19 cellular contexts compared by ENCODE assay signal in genomic region chr3:53171827-53172505, GRCh38. TPM values are rescaled to one million over a fixed set of nuclear protein-coding genes. Genes with fewer than 3 reads are reported as not detected.
DNase-seq lines count a peak whose midpoint lies in the region; ATAC-seq and TF ChIP-seq lines count a peak whose summit lies in the region.
"Had no signal": no experiment of that assay in that cellular context is flagged by ENCODE, and none has a peak within 500 bp of the region (broad histone marks: within the 10 kb centered on the region; RNA-seq: fewer than 3 reads in every experiment).

No MANE protein-coding gene starts in this region.

- no peaks in the 10 kb centered on the region for H3K9me3 Mint-ChIP-seq in HFFc6
- H3K9me3 Mint-ChIP-seq: CD4-positive, CD25-positive, alpha-beta regulatory T cell; naive thymus-derived CD4-positive, alpha-beta T cell had no signal

- H2AK5ac ChIP-seq in trophoblast cell (ENCODE audit: low read length), result no peak overlapping the region

- H2BK5ac ChIP-seq in trophoblast cell (ENCODE audit: low read depth, low read length, poor library complexity), result no peak overlapping the region

- no peaks in the 10 kb centered on the region for H3K36me3 ChIP-seq in body of pancreas (replicated peaks in 1 of 2; ENCODE audit: insufficient read depth in 1 of 2, low read depth in 2 of 2)
- H3K36me3 ChIP-seq in spleen, result peaks cover 0 to 60% (median 2%) of the 10 kb centered on the region in 6 donors
- H3K36me3 ChIP-seq in trophoblast cell (ENCODE audit: control insufficient read depth in 1 of 2, insufficient read depth in 2 of 2, low read length in 2 of 2), result no peaks in the 10 kb centered on the region

- no peak overlapping the region for H2BK12ac ChIP-seq in trophoblast cell (ENCODE audit: low read length)

- TF ChIP-seq CTCF in body of pancreas (IDR thresholded peaks at IDR 0.05) (no peak), spleen (IDR thresholded peaks at IDR 0.05 in 8 of 11, conservative IDR thresholded peaks at IDR 0.05 in 3 of 11) (no peak), HFFc6 (IDR thresholded peaks at IDR 0.05) (no peak)

- no peak overlapping the region for H3K4me3 Mint-ChIP-seq in HFFc6
- H3K4me3 Mint-ChIP-seq: activated CD8-positive, alpha-beta memory T cell treated with anti-CD3 and anti-CD28 coated beads, Interleukin-2, amount 10 ng/mL, durations not matched to agents 7 days and 5 days; activated naive CD8-positive, alpha-beta T cell; CD4-positive, CD25-positive, alpha-beta regulatory T cell; naive thymus-derived CD4-positive, alpha-beta T cell had no signal

- H4K12ac ChIP-seq in trophoblast cell (ENCODE audit: low read depth, low read length), result no peak overlapping the region

- H3K79me2 ChIP-seq in trophoblast cell (ENCODE audit: control insufficient read depth, insufficient read depth, low read length, poor library complexity), result no peaks in the 10 kb centered on the region

- peaks cover 7% of the 10 kb centered on the region for H3K27me3 Mint-ChIP-seq in HFFc6 (ENCODE audit: insufficient read depth)
- H3K27me3 Mint-ChIP-seq: activated CD8-positive, alpha-beta memory T cell treated with anti-CD3 and anti-CD28 coated beads, Interleukin-2, amount 10 ng/mL, durations not matched to agents 7 days and 5 days; activated naive CD8-positive, alpha-beta T cell; CD4-positive, CD25-positive, alpha-beta regulatory T cell; naive thymus-derived CD4-positive, alpha-beta T cell had no signal

- no peak overlapping the region for H3K27ac Mint-ChIP-seq in HFFc6
- H3K27ac Mint-ChIP-seq: activated CD8-positive, alpha-beta memory T cell treated with anti-CD3 and anti-CD28 coated beads, Interleukin-2, amount 10 ng/mL, durations not matched to agents 7 days and 5 days had no signal

- peaks cover 45% of the 10 kb centered on the region for H3K4me1 ChIP-seq in body of pancreas
- peaks cover 61 to 100% (median 99%) of the 10 kb centered on the region in 6 donors for H3K4me1 ChIP-seq in spleen
- peaks cover 14 to 21% of the 10 kb centered on the region in 2 experiments for H3K4me1 ChIP-seq in trophoblast cell (ENCODE audit: control insufficient read depth in 1 of 2, insufficient read depth in 2 of 2, low read length in 2 of 2)

- TF ChIP-seq POLR2A in GM18505 (IDR thresholded peaks at IDR 0.05; ENCODE audit: borderline replicate concordance, extremely low read depth, insufficient read depth, insufficient read length) (peak; percentile 24), body of pancreas (IDR thresholded peaks at IDR 0.05) (no peak), spleen (IDR thresholded peaks at IDR 0.05) (no peak)

- H3K4me1 Mint-ChIP-seq in HFFc6 (ENCODE audit: low read depth), result peaks cover 40% of the 10 kb centered on the region

- no peak overlapping the region for H3K18ac ChIP-seq in trophoblast cell (ENCODE audit: low read length)

- H3K23ac ChIP-seq in trophoblast cell (ENCODE audit: low read length), result no peak overlapping the region

- no peak overlapping the region for H3K4me2 ChIP-seq in trophoblast cell (ENCODE audit: low read length)

- no peaks in the 10 kb centered on the region for H3K79me1 ChIP-seq in trophoblast cell (ENCODE audit: low read length)

- no peak overlapping the region for H4K91ac ChIP-seq in trophoblast cell (ENCODE audit: low read depth, low read length)

- no peaks in the 10 kb centered on the region for H3K36me3 Mint-ChIP-seq in HFFc6 (ENCODE audit: low read depth)

- H3K14ac ChIP-seq in trophoblast cell (ENCODE audit: low read length), result no peak overlapping the region

- H3K9ac ChIP-seq in trophoblast cell (ENCODE audit: low read length), result no peak overlapping the region

- H3K27me3 ChIP-seq in body of pancreas (no peaks in the 10 kb centered on the region), spleen (replicated peaks in 1 of 7) (no peaks in the 10 kb centered on the region), trophoblast cell (ENCODE audit: insufficient read depth, low read length) (no peaks in the 10 kb centered on the region)
- H3K27me3 ChIP-seq: heart right ventricle had no signal

- intact Hi-C loops in body of pancreas (cut with DNase I), result no loop called here
- intact Hi-C loops in spleen (cut with DNase I; ENCODE audit: low total_unique reads), result no loop called here

- H3K4me3 ChIP-seq in body of pancreas, result no peak overlapping the region
- H3K4me3 ChIP-seq in spleen, result peak overlapping the region in 1 of 8 donors; percentile 56
- H3K4me3 ChIP-seq in trophoblast cell (ENCODE audit: low read depth, low read length), result no peak overlapping the region

- 62 to 64% methylated on average over 7 of the region's 7 CpGs for WGBS in body of pancreas, 2 donors
- WGBS in spleen, 5 donors, result 32 to 63% (median 49%) methylated on average over 7 of the region's 7 CpGs
- WGBS in trophoblast cell (ENCODE audit: extremely low coverage, insufficient coverage, insufficient read length), result no CpG with 5 or more reads among the region's 7 CpGs

- no peak overlapping the region for H4K8ac ChIP-seq in trophoblast cell (ENCODE audit: low read depth, low read length)

- no peaks in the 10 kb centered on the region for H3K9me3 ChIP-seq in body of pancreas
- H3K9me3 ChIP-seq in spleen, result no peaks in the 10 kb centered on the region
- H3K9me3 ChIP-seq in trophoblast cell (ENCODE audit: insufficient read depth, low read depth, low read length), result peaks cover 4% of the 10 kb centered on the region
- H3K9me3 ChIP-seq: heart right ventricle had no signal

- no peak overlapping the region for H3K4ac ChIP-seq in trophoblast cell (ENCODE audit: low read depth, low read length)

- ATAC-seq in GM18505 (IDR thresholded peaks at IDR 0.05; ENCODE audit: unreplicated experiment) (no peak), body of pancreas (no peak)
- ATAC-seq: activated CD8-positive, alpha-beta memory T cell treated with anti-CD3 and anti-CD28 coated beads, Interleukin-2, amount 10 ng/mL, durations not matched to agents 7 days and 5 days; heart right ventricle; left colon; naive thymus-derived CD4-positive, alpha-beta T cell; Right ventricle myocardium inferior; sciatic nerve had no signal

- DNase-seq in NOMO-1 (lab: John Stamatoyannopoulos, UW; ENCODE audit: unreplicated experiment in 2 of 2) (peak; percentile 60 to 65), body of pancreas (no peak), spleen (no peak), HFFc6 (no peak), trophoblast cell (no peak), NCI-H526 (lab: John Stamatoyannopoulos, UW) (no peak), ecto neural progenitor cell (ENCODE audit: low spot score) (no peak)
- DNase-seq: activated CD8-positive, alpha-beta memory T cell treated with anti-CD3 and anti-CD28 coated beads, Interleukin-2, amount 10 ng/mL, durations not matched to agents 7 days and 5 days; CD4-positive, CD25-positive, alpha-beta regulatory T cell; erythroblast; heart right ventricle; left colon; naive thymus-derived CD4-positive, alpha-beta T cell; NCI-H1417 treated with DMSO at 0.1 percent for 48 hours; NCI-H446 treated with DMSO at 0.1 percent for 48 hours had no signal

- H2BK120ac ChIP-seq in trophoblast cell (ENCODE audit: insufficient read depth, low read length, poor library complexity), result no peak overlapping the region

- H3K27ac ChIP-seq in body of pancreas, result peak overlapping the region in 3 of 4 donors; percentile 31 to 46 (median 36)
- peak overlapping the region in 5 of 8 donors; percentile 41 to 98 (median 93) for H3K27ac ChIP-seq in spleen
- H3K27ac ChIP-seq in trophoblast cell (ENCODE audit: low read depth, low read length), result no peak overlapping the region

- no peak overlapping the region for H2AFZ ChIP-seq in trophoblast cell (ENCODE audit: insufficient read depth, low read length, poor library complexity)

RNA-seq across cellular contexts. Expression of gene PRKCD, which starts 11.0 kb away (rescaled TPM):
- 10 to 100 TPM; 15.5 to 16.9 TPM for total RNA-seq in body of pancreas
- total RNA-seq in spleen, result 100 to 1,000 TPM in 1 of 7 donors, 10 to 100 TPM in 6; 42.7 to 100 (median 59.6) TPM
- polyA plus RNA-seq in spleen, result 10 to 100 TPM; 22.2 to 50.0 (median 31.9) TPM
- total RNA-seq in HFFc6 (2021; fragmentation: NEBNext Ultra II Directional; extraction: Animal tissue kit (Norgen Biotek cat#: 25700)), result 10 to 100 TPM; 15.5 to 21.9 (median 20.0) TPM
- 10.6 and 11.2 TPM in 2 replicates for polyA plus RNA-seq in trophoblast cell (2013)

RNA-seq across cellular contexts. Expression of gene RFT1, which starts 41.7 kb away (rescaled TPM):
- total RNA-seq in body of pancreas, result 10 to 100 TPM; 10.6 to 19.8 TPM
- 10 to 100 TPM; 12.1 to 25.6 (median 17.8) TPM for total RNA-seq in spleen
- 1 to 10 TPM; 6.0 to 8.9 (median 8.1) TPM for polyA plus RNA-seq in spleen
- total RNA-seq in HFFc6 (2021; fragmentation: NEBNext Ultra II Directional; extraction: Animal tissue kit (Norgen Biotek cat#: 25700)), result 10 to 100 TPM; 32.9 to 39.6 (median 34.7) TPM
- polyA plus RNA-seq in trophoblast cell (2013), result 10.1 and 10.5 TPM in 2 replicates

Comparison
In these comparisons a context has a peak if more than half of its experiments do, and no peak if none do; other contexts are left out.
1. DNase-seq: peak in NOMO-1 (2 of 2); none in body of pancreas (0 of 4), spleen (single experiment), HFFc6 (single experiment), trophoblast cell (0 of 2), NCI-H526 (0 of 2) and ecto neural progenitor cell (single experiment).